8 cellular contexts compared by ENCODE assay signal in the genomic region with DNA sequence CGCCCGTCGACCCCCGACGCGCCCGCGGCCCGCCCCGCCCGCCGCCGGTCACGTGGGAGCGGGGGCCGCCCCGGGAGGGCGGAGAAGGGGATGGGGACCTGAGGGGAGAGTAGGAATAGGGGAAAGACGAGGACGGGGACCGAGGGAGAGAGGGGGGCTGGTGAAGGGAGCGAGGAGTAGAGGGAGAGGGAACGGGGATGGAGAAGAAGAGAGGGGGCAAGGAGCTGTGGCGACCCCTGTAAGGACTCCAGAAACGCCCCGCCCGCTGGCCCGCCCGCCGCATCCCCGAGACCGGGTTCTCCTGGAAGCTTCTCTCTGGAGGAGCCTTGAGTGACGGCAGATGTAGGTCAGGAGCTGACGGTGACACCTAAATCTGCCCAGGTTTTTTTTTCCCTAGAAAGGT. TPM values are rescaled to one million over a fixed set of nuclear protein-coding genes. Genes with fewer than 3 reads are reported as not detected.
DNase-seq lines count a peak whose midpoint lies in the region; ATAC-seq and TF ChIP-seq lines count a peak whose summit lies in the region.

No MANE protein-coding gene starts in this region.

- no peak overlapping the region for H3K4ac ChIP-seq in neuronal stem cell (ENCODE audit: low read length)

- H3K27ac ChIP-seq in GM23338 (ENCODE audit: low read depth) (no peak overlapping the region), neuronal stem cell (replicated peaks; ENCODE audit: low read length) (no peak overlapping the region)

- peaks cover 63% of the 10 kb centered on the region for H3K4me1 Mint-ChIP-seq in GM23338

- ATAC-seq in GM23338 (peak; percentile 38), HG03469 (IDR thresholded peaks at IDR 0.05; ENCODE audit: unreplicated experiment) (no peak)

- H3K4me1 ChIP-seq in GM23338 (ENCODE audit: insufficient read depth): peaks cover 40% of the 10 kb centered on the region
- peaks cover 5 to 9% of the 10 kb centered on the region in 2 donors for H3K4me1 ChIP-seq in neuronal stem cell (ENCODE audit: control insufficient read depth in 2 of 2, insufficient read depth in 1 of 2, low read depth in 1 of 2, low read length in 2 of 2)

- H3K79me1 ChIP-seq in neuronal stem cell (ENCODE audit: low read depth, low read length): peaks cover 2% of the 10 kb centered on the region

- TF ChIP-seq CTCF in GM23338 (conservative IDR thresholded peaks at IDR 0.05; ENCODE audit: low read depth in 2 of 2) (no peak), foreskin fibroblast (IDR thresholded peaks at IDR 0.05; ENCODE audit: low read depth, low read length) (no peak)

- no CpG with 5 or more reads among the region's 34 CpGs for WGBS in neuronal stem cell (ENCODE audit: extremely low coverage in 2 of 2, insufficient read length in 2 of 2, insufficient replicate concordance in 1 of 2), 2 donors

- DNase-seq in activated T-cell treated with anti-CD3 and anti-CD28 coated beads for 24 hours (ENCODE audit: low read depth) (peak; percentile 11), GM23338 (ENCODE audit: low spot score) (peak; percentile 65), M059J (ENCODE audit: low read depth) (peak; percentile 57), foreskin fibroblast (peak; percentile 33 to 58), neuronal stem cell (ENCODE audit: low spot score) (peak; percentile 43)
- no peak for DNase-seq in activated T-cell treated with anti-CD3 and anti-CD28 coated beads, Interleukin-2, amount 50 U/mL, for 1 hour
- DNase-seq in activated CD8-positive, alpha-beta memory T cell treated with anti-CD3 and anti-CD28 coated beads, Interleukin-2, amount 50 U/mL, for 4 hours: peak; percentile 33

- H3K18ac ChIP-seq in neuronal stem cell (ENCODE audit: low read length): peak overlapping the region; percentile 84

- H4K20me1 ChIP-seq in GM23338 (replicated peaks; ENCODE audit: insufficient read depth): peaks cover 38% of the 10 kb centered on the region

- H3K4me3 ChIP-seq in GM23338 (peak overlapping the region; percentile 90), foreskin fibroblast (ENCODE audit: low read depth in 1 of 2, low read length in 2 of 2) (peak overlapping the region; percentile 74 to 79), neuronal stem cell (ENCODE audit: low read length in 2 of 2) (peak overlapping the region; percentile 79 to 95)

- H3K27me3 ChIP-seq in GM23338 (ENCODE audit: insufficient read depth) (no peaks in the 10 kb centered on the region), neuronal stem cell (ENCODE audit: control insufficient read depth in 3 of 3, insufficient read depth in 3 of 3, low read depth in 1 of 3, low read length in 3 of 3) (no peaks in the 10 kb centered on the region)

- no peaks in the 10 kb centered on the region for H3K9me2 ChIP-seq in GM23338 (ENCODE audit: insufficient read depth)

- no peak overlapping the region for H2BK5ac ChIP-seq in neuronal stem cell (ENCODE audit: low read length)

- no peaks in the 10 kb centered on the region for H3K9me3 ChIP-seq in neuronal stem cell (replicated peaks in 1 of 2; ENCODE audit: control insufficient read depth in 2 of 2, insufficient read depth in 1 of 2, low read depth in 1 of 2, low read length in 2 of 2)

- peaks cover 2% of the 10 kb centered on the region; the same call in 1 of the 3 replicates for H3K9me3 Mint-ChIP-seq in GM23338

- H2BK12ac ChIP-seq in neuronal stem cell (ENCODE audit: low read length): no peak overlapping the region

- no peak overlapping the region for H3K23ac ChIP-seq in neuronal stem cell (ENCODE audit: low read depth, low read length, poor library complexity)

- H4K91ac ChIP-seq in neuronal stem cell (ENCODE audit: low read depth, low read length, poor library complexity): no peak overlapping the region

- peak overlapping the region; percentile 97 for H3K4me2 ChIP-seq in GM23338
- peak overlapping the region; percentile 60 for H3K4me2 ChIP-seq in neuronal stem cell (ENCODE audit: insufficient read depth, low read length, poor library complexity, severe bottlenecking)

- H3K27me3 Mint-ChIP-seq in GM23338 (ENCODE audit: insufficient read depth, low read depth, poor library complexity): peaks cover 11% of the 10 kb centered on the region

- H2AFZ ChIP-seq in GM23338 (no peak overlapping the region), neuronal stem cell (ENCODE audit: low read length) (peak overlapping the region; percentile 98)

- H3K36me3 Mint-ChIP-seq in GM23338 (ENCODE audit: low read depth): peaks cover 15% of the 10 kb centered on the region

- H3K9ac ChIP-seq in neuronal stem cell (ENCODE audit: low read depth, low read length, poor library complexity): peak overlapping the region; percentile 85

- no peak overlapping the region for H4K8ac ChIP-seq in neuronal stem cell (ENCODE audit: low read depth, low read length)

- no peak overlapping the region for H3K14ac ChIP-seq in neuronal stem cell (ENCODE audit: low read length)

- H3K27ac Mint-ChIP-seq in GM23338: peak overlapping the region; percentile 86

- no peaks in the 10 kb centered on the region for H3F3A ChIP-seq in GM23338 (replicated peaks; ENCODE audit: low read depth)

- no peak overlapping the region for H2AK5ac ChIP-seq in neuronal stem cell (ENCODE audit: low read depth, low read length)

- peaks cover 51% of the 10 kb centered on the region for H3K79me2 ChIP-seq in GM23338 (replicated peaks; ENCODE audit: insufficient read depth)

- no peak overlapping the region for H2BK15ac ChIP-seq in neuronal stem cell (ENCODE audit: low read length)

- H3K4me3 Mint-ChIP-seq in GM23338: peak overlapping the region; percentile 88

- H3K36me3 ChIP-seq in GM23338 (ENCODE audit: insufficient read depth) (no peaks in the 10 kb centered on the region; the same call in 1 of the 2 replicates), neuronal stem cell (replicated peaks in 1 of 2; ENCODE audit: control insufficient read depth in 2 of 2, insufficient read depth in 2 of 2, low read length in 2 of 2) (peaks cover 1 to 32% of the 10 kb centered on the region in 2 donors)

- no peak overlapping the region for H2BK120ac ChIP-seq in neuronal stem cell (ENCODE audit: low read depth, low read length)

TF ChIP-seq in GM23338, 12 proteins besides CTCF, POLR2A, EP300 and RAD21:
- no peak for TF ChIP-seq POLR2AphosphoS5 (IDR thresholded peaks at IDR 0.05; ENCODE audit: low read depth)
- TF ChIP-seq CREB1 (CRISPR knock-in tag; IDR thresholded peaks at IDR 0.05; ENCODE audit: low read depth): 0 out of 2 replicates have a peak, but pooled peaks have one; percentile 36
TF ChIP-seq in GM23338: peak in this region for 1.

RNA-seq across cellular contexts. Expression of a gene that starts 0.6 kb away (rescaled TPM):
- total RNA-seq in GM23338 (2014; rRNA removed; shearing (Covaris generic)): 53.6 and 66.4 TPM in 2 replicates
- 18.5 and 19.3 TPM in 2 replicates for polyA plus RNA-seq in GM23338 (2016; fragmentation: Nextera tagmentation; extraction: Ambion mirVana)
- 15.8 and 28.7 TPM in 2 replicates for total RNA-seq in M059J (2014; rRNA removed; shearing (Covaris generic))
- polyA plus RNA-seq in neuronal stem cell (2013, experiment 1 of 2): 29.1 TPM
- polyA plus RNA-seq in neuronal stem cell (2013, experiment 2 of 2): 29.0 TPM
